8 cellular contexts compared by ENCODE assay signal in the genomic region with DNA sequence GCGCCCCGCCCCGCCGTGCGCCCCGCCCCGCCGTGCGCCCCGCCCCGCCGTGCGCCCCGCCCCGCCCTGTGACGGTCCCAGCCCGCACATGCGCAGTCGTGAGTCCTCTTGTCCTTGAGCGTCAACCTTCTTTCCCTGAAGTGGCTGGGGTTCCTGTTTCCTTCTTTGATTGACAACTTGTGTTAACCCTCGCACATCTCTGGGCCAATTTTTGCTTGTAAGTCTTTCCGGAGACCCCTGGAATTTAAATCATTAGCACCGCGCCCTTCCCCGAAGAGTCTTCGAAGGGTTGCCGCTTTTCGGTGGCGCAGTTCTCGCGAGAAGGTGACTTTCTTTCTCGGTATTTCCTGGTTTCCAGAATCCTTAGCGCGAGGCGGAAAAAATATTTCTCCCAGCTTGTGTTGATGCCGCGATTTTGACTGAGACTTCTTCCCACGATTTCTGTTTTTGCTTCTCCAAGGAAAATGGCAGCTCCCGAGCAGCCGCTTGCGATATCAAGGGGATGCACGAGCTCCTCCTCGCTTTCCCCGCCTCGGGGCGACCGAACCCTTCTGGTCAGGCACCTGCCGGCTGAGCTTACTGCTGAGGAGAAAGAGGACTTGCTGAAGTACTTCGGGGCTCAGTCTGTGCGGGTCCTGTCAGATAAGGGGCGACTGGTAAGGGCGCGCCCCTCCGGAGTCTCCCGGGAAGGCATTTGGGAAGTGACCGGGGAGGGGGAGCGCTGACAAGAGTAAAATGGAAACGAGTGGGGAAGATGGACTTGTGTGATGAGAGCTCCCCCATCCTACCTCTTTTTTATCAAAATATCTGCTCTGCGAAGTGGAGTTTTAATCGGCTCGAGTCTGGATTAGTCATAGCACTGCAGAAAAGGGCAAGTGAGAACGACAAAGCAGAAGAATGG. TPM values are rescaled to one million over a fixed set of nuclear protein-coding genes. Genes with fewer than 3 reads are reported as not detected.
DNase-seq lines count a peak whose midpoint lies in the region; ATAC-seq and TF ChIP-seq lines count a peak whose summit lies in the region.

A gene with protein sequence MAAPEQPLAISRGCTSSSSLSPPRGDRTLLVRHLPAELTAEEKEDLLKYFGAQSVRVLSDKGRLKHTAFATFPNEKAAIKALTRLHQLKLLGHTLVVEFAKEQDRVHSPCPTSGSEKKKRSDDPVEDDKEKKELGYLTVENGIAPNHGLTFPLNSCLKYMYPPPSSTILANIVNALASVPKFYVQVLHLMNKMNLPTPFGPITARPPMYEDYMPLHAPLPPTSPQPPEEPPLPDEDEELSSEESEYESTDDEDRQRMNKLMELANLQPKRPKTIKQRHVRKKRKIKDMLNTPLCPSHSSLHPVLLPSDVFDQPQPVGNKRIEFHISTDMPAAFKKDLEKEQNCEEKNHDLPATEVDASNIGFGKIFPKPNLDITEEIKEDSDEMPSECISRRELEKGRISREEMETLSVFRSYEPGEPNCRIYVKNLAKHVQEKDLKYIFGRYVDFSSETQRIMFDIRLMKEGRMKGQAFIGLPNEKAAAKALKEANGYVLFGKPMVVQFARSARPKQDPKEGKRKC (plus strand): TSS at position 93 of the 901 bp plus-strand sequence. CDS start 372 bp downstream, at position 465.

- peak; percentile 80 for ATAC-seq in HG03460 (IDR thresholded peaks at IDR 0.05; ENCODE audit: unreplicated experiment)

- peak within 1 kb of the TSS; percentile 89 for H3K4me3 ChIP-seq in BE2C (ENCODE audit: low read depth, low read length)
- peak within 1 kb of the TSS; percentile 77 for H3K4me3 ChIP-seq in coronary artery

- H3K27ac Mint-ChIP-seq in activated CD4-positive, alpha-beta T cell treated with anti-CD3 and anti-CD28 coated beads, Interleukin-2, amount 10 ng/mL, durations not matched to agents 24 days and 14 days = peak within 1 kb of the TSS; percentile 99

- H3K27ac ChIP-seq in coronary artery = peak within 1 kb of the TSS; percentile 88 to 95

- intact Hi-C loops in activated CD4-positive, alpha-beta T cell treated with anti-CD3 and anti-CD28 coated beads, Interleukin-2, amount 10 ng/mL, durations not matched to agents 24 days and 14 days (cut with micrococcal nuclease) = loop anchor here (1.0 to 5.0 kb wide), 3 partner anchors 10 to 159 kb away; no protein-coding TSS in a partner anchor

- H3K27me3 ChIP-seq in BE2C = no peaks in the 10 kb centered on the region

- H3K36me3 Mint-ChIP-seq in activated CD4-positive, alpha-beta T cell treated with anti-CD3 and anti-CD28 coated beads, Interleukin-2, amount 10 ng/mL, durations not matched to agents 24 days and 14 days (ENCODE audit: low read depth) = peaks cover 23% of the 10 kb centered on the region

- H3K4me3 Mint-ChIP-seq in activated CD4-positive, alpha-beta T cell treated with anti-CD3 and anti-CD28 coated beads, Interleukin-2, amount 10 ng/mL, durations not matched to agents 24 days and 14 days = peak within 1 kb of the TSS; percentile 100

- no peaks in the 10 kb centered on the region for H3K9me3 Mint-ChIP-seq in activated CD4-positive, alpha-beta T cell treated with anti-CD3 and anti-CD28 coated beads, Interleukin-2, amount 10 ng/mL, durations not matched to agents 24 days and 14 days

- no peaks in the 10 kb centered on the region for H3K4me1 ChIP-seq in BE2C

- DNase-seq in BE2C = peak; percentile 87
- peak; percentile 46 for DNase-seq in GM19240 (ENCODE audit: insufficient read length, low spot score)
- peak; percentile 84 to 95 for DNase-seq in NCI-H526 (lab: John Stamatoyannopoulos, UW)
- DNase-seq in activated CD4-positive, alpha-beta T cell treated with anti-CD3 and anti-CD28 coated beads, Interleukin-2, amount 10 ng/mL, durations not matched to agents 24 days and 14 days = peak; percentile 95
- peak; percentile 91 for DNase-seq in coronary artery (ENCODE audit: low spot score)
- DNase-seq in left kidney (ENCODE audit: low read depth, low spot score) = peak; percentile 96
- DNase-seq in stimulated activated CD4-positive, alpha-beta T cell treated with anti-CD3 and anti-CD28 coated beads, Interleukin-2, amount 100 ng/mL, for 24 hours = peak; percentile 83 to 89

- H3K36me3 ChIP-seq in BE2C = peaks cover 21% of the 10 kb centered on the region

- TF ChIP-seq CTCF in BE2C (IDR thresholded peaks at IDR 0.05; ENCODE audit: low read depth, low read length) = peak; percentile 28; the same call in 1 of the 2 replicates
- no peak for TF ChIP-seq CTCF in coronary artery (IDR thresholded peaks at IDR 0.05)

- peaks cover 3% of the 10 kb centered on the region for H3K27me3 Mint-ChIP-seq in activated CD4-positive, alpha-beta T cell treated with anti-CD3 and anti-CD28 coated beads, Interleukin-2, amount 10 ng/mL, durations not matched to agents 24 days and 14 days

- H3K4me1 Mint-ChIP-seq in activated CD4-positive, alpha-beta T cell treated with anti-CD3 and anti-CD28 coated beads, Interleukin-2, amount 10 ng/mL, durations not matched to agents 24 days and 14 days = peaks cover 38% of the 10 kb centered on the region

- no peaks in the 10 kb centered on the region for H3K9me3 ChIP-seq in BE2C

RNA-seq across cellular contexts. Expression of the gene that starts here (rescaled TPM):
- polyA plus RNA-seq in BE2C (2012; ENCODE audit: insufficient read depth, insufficient read length, low read depth) = 25.8 TPM
- total RNA-seq in activated CD4-positive, alpha-beta T cell treated with anti-CD3 and anti-CD28 coated beads, Interleukin-2, amount 10 ng/mL, durations not matched to agents 24 days and 14 days = 18.7 and 20.7 TPM in 2 replicates

Comparison
In these comparisons a context has a peak if more than half of its experiments do, and no peak if none do; other contexts are left out.
1. Peak in every context shown above with its lines: DNase-seq, ATAC-seq, H3K4me3 ChIP-seq and H3K27ac ChIP-seq.
2. DNase-seq: peak in every context shown above with its lines; median percentile 96 in left kidney; 95 in activated CD4-positive, alpha-beta T cell treated with anti-CD3 and anti-CD28 coated beads, Interleukin-2, amount 10 ng/mL, durations not matched to agents 24 days and 14 days; 91 in coronary artery; 90 in NCI-H526; 87 in BE2C; 86 in stimulated activated CD4-positive, alpha-beta T cell treated with anti-CD3 and anti-CD28 coated beads, Interleukin-2, amount 100 ng/mL, for 24 hours; 46 in GM19240.